ENCODE assay signal across 24 cellular contexts in the genomic region with DNA sequence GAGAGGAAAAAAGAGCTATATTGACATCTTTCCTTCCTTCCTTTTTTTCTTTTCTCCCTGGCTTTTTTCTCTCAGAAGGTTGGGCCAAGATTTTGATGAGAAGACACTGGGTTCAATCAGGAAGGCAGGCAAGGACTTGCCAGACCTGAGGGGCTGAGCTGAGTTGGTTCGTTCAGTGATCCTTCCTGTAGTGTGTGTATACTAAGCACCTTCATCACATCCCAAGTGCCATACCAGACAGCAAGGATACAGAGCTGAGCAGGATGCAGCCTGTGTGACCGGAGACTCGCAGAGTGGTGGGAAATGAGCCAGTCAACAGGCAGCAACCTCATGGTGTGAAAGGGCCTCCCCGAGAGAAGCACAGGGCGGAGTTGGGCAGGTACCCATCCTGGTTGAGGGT.
"Had no signal": no experiment of that assay in that cellular context is flagged by ENCODE, and none has a peak within 500 bp of the region (broad histone marks: within the 10 kb centered on the region; RNA-seq: fewer than 3 reads in every experiment).

No MANE protein-coding gene starts in this region.

- H3K4me1 Mint-ChIP-seq: nephron progenitor cell; stimulated activated naive B cell treated with anti-CD40 and anti-IgM and Interleukin-4, amounts not matched to agents 10 μg/mL and 1 μg/mL and 100 μg/mL, for 72 hours had no signal

- H3K4me3 Mint-ChIP-seq: naive thymus-derived CD4-positive, alpha-beta T cell; nephron progenitor cell; stimulated activated naive B cell treated with anti-CD40 and anti-IgM and Interleukin-4, amounts not matched to agents 10 μg/mL and 1 μg/mL and 100 μg/mL, for 72 hours; stimulated activated naive CD8-positive, alpha-beta T cell treated with anti-CD3 and anti-CD28 coated beads, Interleukin-15, amount 100 ng/mL, for 72 hours had no signal

- FAIRE-seq: endometrium had no signal

- DNase-seq: effector memory CD4-positive, alpha-beta T cell; esophagus squamous epithelium; foreskin fibroblast; glutamatergic neuron; left colon; left ventricle myocardium superior; mesendoderm; naive thymus-derived CD4-positive, alpha-beta T cell; nephron progenitor cell; psoas muscle; retina; spleen; stimulated activated CD4-positive, alpha-beta T cell treated with anti-CD3 and anti-CD28 coated beads, Interleukin-15, amount 100 ng/mL, for 24 hours; stimulated activated CD4-positive, alpha-beta T cell treated with anti-CD3 and anti-CD28 coated beads, Interleukin-1b, Interleukin-23, amount 100 ng/mL, for 48 hours; stimulated activated CD4-positive, alpha-beta T cell treated with anti-CD3 and anti-CD28 coated beads, Interleukin-4, amount 100 ng/mL, for 4 hours; stimulated activated naive B cell treated with anti-CD40 and anti-IgM and Interleukin-4, amounts not matched to agents 10 μg/mL and 1 μg/mL and 100 μg/mL, for 72 hours; stimulated activated naive CD8-positive, alpha-beta T cell treated with anti-CD3 and anti-CD28 coated beads, Interleukin-15, amount 100 ng/mL, for 72 hours; testis had no signal

- H3K4me1 ChIP-seq: psoas muscle, spleen, testis, tibial nerve had no signal

- H3K36me3 Mint-ChIP-seq: naive thymus-derived CD4-positive, alpha-beta T cell; stimulated activated naive B cell treated with anti-CD40 and anti-IgM and Interleukin-4, amounts not matched to agents 10 μg/mL and 1 μg/mL and 100 μg/mL, for 72 hours had no signal

- H3K27me3 Mint-ChIP-seq: stimulated activated naive CD8-positive, alpha-beta T cell treated with anti-CD3 and anti-CD28 coated beads, Interleukin-15, amount 100 ng/mL, for 72 hours had no signal

- H3K27me3 ChIP-seq: esophagus squamous epithelium, gastroesophageal sphincter, spleen, testis, tibial nerve had no signal

- ATAC-seq: gastroesophageal sphincter; left colon; left ventricle myocardium superior; naive thymus-derived CD4-positive, alpha-beta T cell; psoas muscle; sciatic nerve; stimulated activated naive B cell treated with anti-CD40 and anti-IgM and Interleukin-4, amounts not matched to agents 10 μg/mL and 1 μg/mL and 100 μg/mL, for 72 hours; stimulated activated naive CD8-positive, alpha-beta T cell treated with anti-CD3 and anti-CD28 coated beads, Interleukin-15, amount 100 ng/mL, for 72 hours had no signal

- H3K9me3 ChIP-seq: esophagus squamous epithelium, gastroesophageal sphincter, neutrophil, psoas muscle, spleen, testis, tibial nerve had no signal

- H3K9me3 Mint-ChIP-seq: naive thymus-derived CD4-positive, alpha-beta T cell; stimulated activated naive B cell treated with anti-CD40 and anti-IgM and Interleukin-4, amounts not matched to agents 10 μg/mL and 1 μg/mL and 100 μg/mL, for 72 hours; stimulated activated naive CD8-positive, alpha-beta T cell treated with anti-CD3 and anti-CD28 coated beads, Interleukin-15, amount 100 ng/mL, for 72 hours had no signal

- H3K4me3 ChIP-seq: esophagus squamous epithelium, gastroesophageal sphincter, lung, psoas muscle, spleen, testis, tibial nerve had no signal

- H3K27ac Mint-ChIP-seq: nephron progenitor cell; stimulated activated naive B cell treated with anti-CD40 and anti-IgM and Interleukin-4, amounts not matched to agents 10 μg/mL and 1 μg/mL and 100 μg/mL, for 72 hours had no signal

- H3K36me3 ChIP-seq: esophagus squamous epithelium, gastroesophageal sphincter, neutrophil, spleen, tibial nerve had no signal

- H3K27ac ChIP-seq: esophagus squamous epithelium, gastroesophageal sphincter, neutrophil, psoas muscle, spleen, testis, tibial nerve had no signal
